In genomic region chr7:92244803-92245486, GRCh38 we compare ENCODE assay signal across 7 cellular contexts. TPM values are rescaled to one million over a fixed set of nuclear protein-coding genes. Genes with fewer than 3 reads are reported as not detected.
DNase-seq lines count a peak whose midpoint lies in the region; ATAC-seq, FAIRE-seq and TF ChIP-seq lines count a peak whose summit lies in the region.

No MANE protein-coding gene starts in this region.

- H3K4me2 ChIP-seq in endothelial cell of umbilical vein (ENCODE audit: insufficient read depth, low read length): peak overlapping the region; percentile 70

- H3K27me3 ChIP-seq in endothelial cell of umbilical vein (ENCODE audit: control insufficient read depth in 2 of 2, insufficient read depth in 2 of 2, low read length in 2 of 2): no peaks in the 10 kb centered on the region

- H3K4me3 ChIP-seq in SK-N-MC (peak overlapping the region; percentile 86), endothelial cell of umbilical vein (replicated peaks in 1 of 3; ENCODE audit: insufficient read depth in 1 of 3, low read depth in 1 of 3, low read length in 3 of 3) (peak overlapping the region; percentile 99)

- H3K9ac ChIP-seq in SK-N-MC (ENCODE audit: insufficient read length) (peak overlapping the region; percentile 90), endothelial cell of umbilical vein (replicated peaks; ENCODE audit: extremely low read depth, insufficient read depth, low read length) (peak overlapping the region; percentile 86)

- H3K36me3 Mint-ChIP-seq in naive B cell: peaks cover 0 to 4% of the 10 kb centered on the region in 2 donors

- peak overlapping the region; percentile 95 for H2AFZ ChIP-seq in endothelial cell of umbilical vein (ENCODE audit: low read depth, low read length)

- H3K27me3 Mint-ChIP-seq in naive B cell: no peaks in the 10 kb centered on the region

- peak overlapping the region; percentile 94 to 99 (median 96) for H3K4me3 Mint-ChIP-seq in naive B cell

- peaks cover 35 to 48% (median 37%) of the 10 kb centered on the region in 3 donors for H3K4me1 Mint-ChIP-seq in naive B cell

- H3K27ac ChIP-seq in SK-N-MC: peak overlapping the region; percentile 72; the same call in 1 of the 2 replicates
- peak overlapping the region; percentile 63 for H3K27ac ChIP-seq in endothelial cell of umbilical vein (ENCODE audit: insufficient read depth, low read depth, low read length)

- TF ChIP-seq POLR2A in endothelial cell of umbilical vein (IDR thresholded peaks at IDR 0.05; ENCODE audit: low read depth, low read length): no peak

- H3K9me3 ChIP-seq in SK-N-MC (ENCODE audit: low read depth, low read length): no peaks in the 10 kb centered on the region
- no peaks in the 10 kb centered on the region for H3K9me3 ChIP-seq in endothelial cell of umbilical vein (replicated peaks; ENCODE audit: control insufficient read depth, insufficient read depth, low read length)

- TSS peak; percentile 53 for BruUV-seq in endothelial cell of umbilical vein (replicated peaks; lab: Mats Ljungman, UMichigan)

- peaks cover 56% of the 10 kb centered on the region for H3K79me2 ChIP-seq in endothelial cell of umbilical vein (ENCODE audit: control insufficient read depth, insufficient read depth, low read length)

- CTCF ChIA-PET in endothelial cell of umbilical vein (lab: Charles Lee): interaction anchor here (1.3 to 2.9 kb wide), 4 partner anchors 66 to 203 kb away, joined by 3 to 25 read pairs (median 5); partner anchors contain the start of genes CYP51A1, GATAD1 and LRRD1

- dilution Hi-C loops in endothelial cell of umbilical vein (cut with MboI; ENCODE audit: extremely low pct_ligation_motif_present, low sequenced_read_pairs): no loop called here

- no peaks in the 10 kb centered on the region for H3K9me1 ChIP-seq in endothelial cell of umbilical vein (replicated peaks; ENCODE audit: control insufficient read depth, extremely low read depth, insufficient read depth, low read length)

- H3K4me1 ChIP-seq in endothelial cell of umbilical vein (ENCODE audit: control insufficient read depth, extremely low read depth, insufficient read depth, low read length): peaks cover 22% of the 10 kb centered on the region

- peaks cover 3% of the 10 kb centered on the region for H4K20me1 ChIP-seq in endothelial cell of umbilical vein (replicated peaks; ENCODE audit: control insufficient read depth, extremely low read depth, insufficient read depth, low read length)

- peak overlapping the region; percentile 99 to 100 (median 99) for H3K27ac Mint-ChIP-seq in naive B cell

- no peak for FAIRE-seq in endothelial cell of umbilical vein (lab: Jason Lieb, UNC)

- H3K9me3 Mint-ChIP-seq in naive B cell: no peaks in the 10 kb centered on the region

- intact Hi-C loops in endothelial cell of umbilical vein (cut with micrococcal nuclease): loop anchor here (1.0 to 10.0 kb wide), 4 partner anchors 110 to 812 kb away; partner anchors contain the start of genes CYP51A1, GATAD1, PEX1 and RBM48

- DNase-seq in SK-N-MC (ENCODE audit: low read depth, low spot score): no peak
- DNase-seq in endothelial cell of umbilical vein (ENCODE audit: low read depth, low spot score): no peak
- DNase-seq in naive B cell: no peak
- no peak for DNase-seq in hippocampal formation (lab: John Stamatoyannopoulos, UW)
- DNase-seq in cerebellar nuclear complex (lab: John Stamatoyannopoulos, UW): no peak

- peaks cover 22% of the 10 kb centered on the region for H3K36me3 ChIP-seq in SK-N-MC (ENCODE audit: insufficient read depth, low read length)
- peaks cover 2 to 12% of the 10 kb centered on the region in 2 experiments for H3K36me3 ChIP-seq in endothelial cell of umbilical vein (ENCODE audit: control insufficient read depth in 2 of 2, extremely low read depth in 1 of 2, insufficient read depth in 2 of 2, low read length in 2 of 2)

- ATAC-seq in HG02759 (IDR thresholded peaks at IDR 0.05; ENCODE audit: unreplicated experiment) (peak; percentile 2), naive B cell (ENCODE audit: low read depth in 2 of 2) (peak; percentile 7 to 14)

- TF ChIP-seq CTCF in GM12873 (IDR thresholded peaks at IDR 0.05; ENCODE audit: insufficient read depth, low read depth, low read length, missing control alignments) (peak; percentile 2), endothelial cell of umbilical vein (IDR thresholded peaks at IDR 0.05; ENCODE audit: extremely low read depth in 1 of 2, insufficient read depth in 1 of 2, low read depth in 1 of 2, low read length in 2 of 2) (no peak)

- POLR2A ChIA-PET in endothelial cell of umbilical vein (lab: Charles Lee): interaction anchor here (0.6 kb wide), 1 partner anchor 125 kb away, joined by 3 read pairs; no protein-coding TSS in a partner anchor

TF ChIP-seq in endothelial cell of umbilical vein, 7 proteins besides CTCF, POLR2A, EP300 and RAD21:
- TF ChIP-seq FOS (IDR thresholded peaks at IDR 0.05; ENCODE audit: borderline replicate concordance, insufficient read depth, low read length) (no peak), EZH2 (IDR thresholded peaks at IDR 0.05; ENCODE audit: borderline replicate concordance, low read depth, low read length, severe bottlenecking) (no peak), POLR2AphosphoS5 (IDR thresholded peaks at IDR 0.05; ENCODE audit: insufficient read depth, low read depth, low read length) (no peak), GATA2 (IDR thresholded peaks at IDR 0.05; ENCODE audit: insufficient read depth, insufficient read length, low read depth, low read length) (no peak)

RNA-seq across cellular contexts. Expression of gene KRIT1, which starts 0.8 kb away (rescaled TPM):
- total RNA-seq in endothelial cell of umbilical vein: 32.9 and 43.7 TPM in 2 replicates
- 13.6 and 22.8 TPM in 2 replicates for polyA plus RNA-seq in endothelial cell of umbilical vein
- 18.7 and 22.2 TPM in 2 replicates for polyA plus RNA-seq in endothelial cell of umbilical vein (2011; cell fraction: cytosol; rRNA removed)
- polyA plus RNA-seq in endothelial cell of umbilical vein (2011; cell fraction: nucleus; rRNA removed): 78.1 and 109 TPM in 2 replicates
- 13.1 and 21.6 TPM in 2 replicates for polyA plus RNA-seq in endothelial cell of umbilical vein (2012)
- 76.8 and 83.3 TPM in 2 replicates for polyA minus RNA-seq in endothelial cell of umbilical vein
- 14.2 TPM for polyA minus RNA-seq in endothelial cell of umbilical vein (2011; cell fraction: cytosol; rRNA and poly(A)+ RNA removed)
- polyA minus RNA-seq in endothelial cell of umbilical vein (2011; cell fraction: nucleus; rRNA and poly(A)+ RNA removed): 100 and 129 TPM in 2 replicates
- 10 to 100 TPM; 14.5 to 23.8 (median 19.6) TPM for polyA plus RNA-seq in naive B cell (ENCODE audit: low read depth in 6 of 6)

RNA-seq across cellular contexts. Expression of gene ANKIB1, which starts 0.8 kb away (rescaled TPM):
- 48.4 and 56.5 TPM in 2 replicates for total RNA-seq in endothelial cell of umbilical vein
- polyA plus RNA-seq in endothelial cell of umbilical vein (16.9 and 17.0 TPM in 2 replicates), naive B cell (ENCODE audit: low read depth in 6 of 6) (10 to 100 TPM in 3 of 6 donors, 1 to 10 TPM in 3; 5.2 to 15.4 (median 9.8) TPM)
- 17.3 and 18.4 TPM in 2 replicates for polyA plus RNA-seq in endothelial cell of umbilical vein (2011; cell fraction: cytosol; rRNA removed)
- 76.2 and 77.3 TPM in 2 replicates for polyA plus RNA-seq in endothelial cell of umbilical vein (2011; cell fraction: nucleus; rRNA removed)
- polyA plus RNA-seq in endothelial cell of umbilical vein (2012): 24.3 and 29.3 TPM in 2 replicates
- polyA minus RNA-seq in endothelial cell of umbilical vein: 59.8 and 65.9 TPM in 2 replicates
- polyA minus RNA-seq in endothelial cell of umbilical vein (2011; cell fraction: cytosol; rRNA and poly(A)+ RNA removed): 31.1 TPM
- 52.1 and 74.8 TPM in 2 replicates for polyA minus RNA-seq in endothelial cell of umbilical vein (2011; cell fraction: nucleus; rRNA and poly(A)+ RNA removed)
